8 cellular contexts compared by ENCODE assay signal in genomic region chr11:69293819-69294505, GRCh38. TPM values are rescaled to one million over a fixed set of nuclear protein-coding genes. Genes with fewer than 3 reads are reported as not detected.
A peak's percentile ranks its signal among the peaks of the same experiment; 100 is the strongest.
DNase-seq lines count a peak whose midpoint lies in the region; ATAC-seq, FAIRE-seq and TF ChIP-seq lines count a peak whose summit lies in the region.

MYEOV (plus strand) TSS chr11:69294155; CDS start chr11:69295355, 1,200 bp downstream.

- CTCF ChIA-PET in PC-9 (lab: Charles Lee) (interaction anchor here (0.6 to 1.8 kb wide), 2 partner anchors 162 to 348 kb away, joined by 3 to 11 read pairs; no protein-coding TSS in a partner anchor), K562 (lab: Yijun Ruan, JAX; ENCODE audit: low intra/inter-chr PET ratio) (no interaction called here)

- H2BK5ac ChIP-seq in neuronal stem cell (ENCODE audit: low read length): peak within 1 kb of the TSS; percentile 4

- peak; percentile 88 for FAIRE-seq in K562 (lab: Jason Lieb, UNC)

- H3K27me3 ChIP-seq in PC-9 (ENCODE audit: insufficient read depth, low read depth) (no peaks in the 10 kb centered on the region), K562 (ENCODE audit: control insufficient read depth in 2 of 2, insufficient read depth in 2 of 2, low read length in 2 of 2) (peaks cover 3 to 7% of the 10 kb centered on the region in 2 experiments; a peak in 1 of 5 replicates), neuronal stem cell (ENCODE audit: control insufficient read depth in 3 of 3, insufficient read depth in 3 of 3, low read depth in 1 of 3, low read length in 3 of 3) (no peaks in the 10 kb centered on the region)

- TF ChIP-seq CTCF in PC-9 (conservative IDR thresholded peaks at IDR 0.05) (no peak), K562 (IDR thresholded peaks at IDR 0.05 in 2 of 3, conservative IDR thresholded peaks at IDR 0.05 in 1 of 3; ENCODE audit: insufficient read depth in 2 of 3, low read depth in 1 of 3, low read length in 3 of 3) (no peak)

- H3K4me3 ChIP-seq in PC-9 (peak within 1 kb of the TSS; percentile 97), K562 (peak within 1 kb of the TSS; percentile 69), neuronal stem cell (ENCODE audit: low read length in 2 of 2) (no peak within 1 kb of the TSS)

- peak within 1 kb of the TSS; percentile 82 for H3K18ac ChIP-seq in neuronal stem cell (ENCODE audit: low read length)

- peak within 1 kb of the TSS; percentile 1 for H3K23ac ChIP-seq in neuronal stem cell (ENCODE audit: low read depth, low read length, poor library complexity)

- no peaks in the 10 kb centered on the region for H3K9me1 ChIP-seq in K562 (ENCODE audit: control insufficient read depth, insufficient read depth, low read length)

- H3K4me2 ChIP-seq in PC-9 (peak within 1 kb of the TSS; percentile 98), K562 (ENCODE audit: insufficient read depth, low read length) (peak within 1 kb of the TSS; percentile 97), neuronal stem cell (ENCODE audit: insufficient read depth, low read length, poor library complexity, severe bottlenecking) (no peak within 1 kb of the TSS)

- H2AFZ ChIP-seq in PC-9 (no peak within 1 kb of the TSS), K562 (ENCODE audit: low read depth, low read length) (peak within 1 kb of the TSS; percentile 76), neuronal stem cell (ENCODE audit: low read length) (no peak within 1 kb of the TSS)

- H2AK5ac ChIP-seq in neuronal stem cell (ENCODE audit: low read depth, low read length): peak within 1 kb of the TSS; percentile 90

- ATAC-seq in K562: peak; percentile 80

- no peak within 1 kb of the TSS for H3K14ac ChIP-seq in neuronal stem cell (ENCODE audit: low read length)

- peaks cover 48% of the 10 kb centered on the region for H3K4me1 ChIP-seq in PC-9 (replicated peaks; ENCODE audit: insufficient read depth)
- H3K4me1 ChIP-seq in K562 (replicated peaks in 1 of 2; ENCODE audit: control insufficient read depth in 2 of 2, insufficient read depth in 2 of 2, low read length in 2 of 2): peaks cover 39 to 57% of the 10 kb centered on the region in 2 experiments
- H3K4me1 ChIP-seq in neuronal stem cell (ENCODE audit: control insufficient read depth in 2 of 2, insufficient read depth in 1 of 2, low read depth in 1 of 2, low read length in 2 of 2): peaks cover 10 to 14% of the 10 kb centered on the region in 2 donors

- H3K36me3 ChIP-seq in PC-9 (ENCODE audit: low read depth) (peaks cover 33% of the 10 kb centered on the region), K562 (ENCODE audit: control insufficient read depth, insufficient read depth, low read length) (peaks cover 11% of the 10 kb centered on the region), neuronal stem cell (replicated peaks in 1 of 2; ENCODE audit: control insufficient read depth in 2 of 2, insufficient read depth in 2 of 2, low read length in 2 of 2) (no peaks in the 10 kb centered on the region)

- peak; percentile 78 for TF ChIP-seq POLR2A in K562 (conservative IDR thresholded peaks at IDR 0.05)

- intact Hi-C loops in PC-9 (cut with micrococcal nuclease; ENCODE audit: unreplicated experiment): loop anchor here (1.0 to 10.0 kb wide), 4 partner anchors 13 to 381 kb away; partner anchors contain the start of gene LTO1
- intact Hi-C loops in K562 (cut with micrococcal nuclease): loop anchor here (2.0 to 10.0 kb wide), 5 partner anchors 71 to 349 kb away; no protein-coding TSS in a partner anchor

- peaks cover 71% of the 10 kb centered on the region for H3F3A ChIP-seq in PC-9 (ENCODE audit: insufficient read depth, low read depth)

- H4K20me1 ChIP-seq in PC-9 (ENCODE audit: insufficient read depth) (0 out of 2 replicates have a peak, but pooled peaks cover 7% of the 10 kb centered on the region), K562 (replicated peaks; ENCODE audit: control insufficient read depth, insufficient read depth, low read length) (no peaks in the 10 kb centered on the region; the same call in 1 of the 2 replicates)

- no peaks in the 10 kb centered on the region for H3K79me1 ChIP-seq in neuronal stem cell (ENCODE audit: low read depth, low read length)

- H2BK12ac ChIP-seq in neuronal stem cell (ENCODE audit: low read length): peak within 1 kb of the TSS; percentile 52

- POLR2A ChIA-PET in PC-9 (lab: Charles Lee; ENCODE audit: unreplicated experiment) (interaction anchor here (0.5 to 1.6 kb wide), 15 partner anchors 10 to 995 kb away, joined by 3 to 16 read pairs (median 5); no protein-coding TSS in a partner anchor), K562 (lab: Yijun Ruan, JAX) (interaction anchor here (0.5 to 1.3 kb wide), 12 partner anchors 10 to 381 kb away, joined by 3 to 5 read pairs (median 3); partner anchors contain the start of gene LTO1)

- TF ChIP-seq RAD21 in K562 (CRISPR knock-in tag; conservative IDR thresholded peaks at IDR 0.05 in 1 of 2, IDR thresholded peaks at IDR 0.05 in 1 of 2): no peak

- H2BK120ac ChIP-seq in neuronal stem cell (ENCODE audit: low read depth, low read length): peak within 1 kb of the TSS; percentile 2

- DNase-seq in DMS53 (lab: John Stamatoyannopoulos, UW): peak; percentile 21
- DNase-seq in DMS53 treated with DMSO at 0.1 percent for 48 hours (lab: John Stamatoyannopoulos, UW; ENCODE audit: unreplicated experiment): no peak
- DNase-seq in PC-9: peak; percentile 89 to 97
- peak; percentile 92 to 99 (median 98) for DNase-seq in K562 (ENCODE audit: extremely low read depth in 1 of 4, low spot score in 3 of 4)
- no peak for DNase-seq in neuronal stem cell (ENCODE audit: low spot score)
- no peak for DNase-seq in SHP77 treated with DMSO at 0.1 percent for 48 hours (lab: John Stamatoyannopoulos, UW)
- DNase-seq in SK-N-DZ (ENCODE audit: low spot score): no peak
- no peak for DNase-seq in mucosa of gallbladder (ENCODE audit: low spot score)

- BruUV-seq in PC-9 (replicated peaks; lab: Mats Ljungman, UMichigan) (no TSS peak), K562 (replicated peaks; lab: Mats Ljungman, UMichigan) (no TSS peak)

- H2BK15ac ChIP-seq in neuronal stem cell (ENCODE audit: low read length): peak within 1 kb of the TSS; percentile 88

- peak within 1 kb of the TSS; percentile 35 for H4K91ac ChIP-seq in neuronal stem cell (ENCODE audit: low read depth, low read length, poor library complexity)

- peak within 1 kb of the TSS; percentile 81 to 95 for H3K9ac ChIP-seq in K562 (ENCODE audit: insufficient read depth in 1 of 2, low read depth in 2 of 2, low read length in 2 of 2)
- no peak within 1 kb of the TSS for H3K9ac ChIP-seq in neuronal stem cell (ENCODE audit: low read depth, low read length, poor library complexity)

- no peak for TF ChIP-seq EP300 in K562 (IDR thresholded peaks at IDR 0.05; ENCODE audit: low read length)

- H3K4ac ChIP-seq in neuronal stem cell (ENCODE audit: low read length): no peak within 1 kb of the TSS

- no peaks in the 10 kb centered on the region for H3K9me2 ChIP-seq in PC-9 (ENCODE audit: insufficient read depth)

- in situ Hi-C loops in K562 (cut with MboI): loop anchor here (5.0 kb wide), 1 partner anchor 348 kb away; the partner anchor contains the start of gene CCND1

- H4K8ac ChIP-seq in neuronal stem cell (ENCODE audit: low read depth, low read length): no peak within 1 kb of the TSS

- no peaks in the 10 kb centered on the region for H3K9me3 ChIP-seq in PC-9 (ENCODE audit: insufficient read depth, low read depth)
- no peaks in the 10 kb centered on the region; the same call in 1 of the 2 replicates for H3K9me3 ChIP-seq in K562 (replicated peaks; ENCODE audit: control insufficient read depth, insufficient read depth, low read depth, low read length)
- H3K9me3 ChIP-seq in neuronal stem cell (replicated peaks in 1 of 2; ENCODE audit: control insufficient read depth in 2 of 2, insufficient read depth in 1 of 2, low read depth in 1 of 2, low read length in 2 of 2): peaks cover 0 to 4% of the 10 kb centered on the region in 2 donors

- H3K27ac ChIP-seq in PC-9: peak within 1 kb of the TSS; percentile 98
- H3K27ac ChIP-seq in K562 (ENCODE audit: extremely low read depth, low read depth, low read length): peak within 1 kb of the TSS; percentile 94
- no peak within 1 kb of the TSS for H3K27ac ChIP-seq in neuronal stem cell (replicated peaks; ENCODE audit: low read length)

- 1% methylated on average over 16 of the region's 16 CpGs for WGBS in K562 (ENCODE audit: insufficient coverage, low coverage, missing lambda C conversion rate)
- WGBS in neuronal stem cell (ENCODE audit: extremely low coverage in 2 of 2, insufficient read length in 2 of 2, insufficient replicate concordance in 1 of 2), 2 donors: no CpG with 5 or more reads among the region's 16 CpGs

- H3K79me2 ChIP-seq in PC-9 (ENCODE audit: low read depth) (peaks cover 83% of the 10 kb centered on the region), K562 (ENCODE audit: control insufficient read depth, insufficient read depth, low read length) (peaks cover 49% of the 10 kb centered on the region)

TF ChIP-seq in K562, 482 proteins besides CTCF, POLR2A, EP300 and RAD21 (continues in another document):
- TF ChIP-seq ZNF696 (CRISPR knock-in tag; conservative IDR thresholded peaks at IDR 0.05) (no peak), CREM (IDR thresholded peaks at IDR 0.05; ENCODE audit: low read depth) (0 out of 2 replicates have a peak, but pooled peaks have one; percentile 16), POLR2AphosphoS5 (IDR thresholded peaks at IDR 0.05; ENCODE audit: control insufficient read depth, insufficient read depth, low read depth, low read length) (peak; percentile 76)

RNA-seq across cellular contexts. Expression of gene MYEOV, which starts in this region (rescaled TPM):
- total RNA-seq in PC-9 (2021): 182 and 232 TPM in 2 replicates
- total RNA-seq in K562 (2011; cell fraction: chromatin; rRNA removed; ENCODE audit: low replicate concordance): 153 and 334 TPM in 2 replicates
- total RNA-seq in K562 (2011; cell fraction: nucleolus; rRNA removed): 281 and 292 TPM in 2 replicates
- 180 and 211 TPM in 2 replicates for total RNA-seq in K562 (2011; cell fraction: nucleoplasm; rRNA removed)
- 29.5 and 33.6 TPM in 2 replicates for total RNA-seq in K562 (2014; rRNA removed)
- total RNA-seq in K562 (2014; rRNA removed; fragmentation: Illumina TruSeq; extraction: Trizol): 29.7 and 32.2 TPM in 2 replicates
- total RNA-seq in K562 (2015; rRNA removed; fragmentation: Illumina TruSeq; extraction: Trizol): 26.1 and 28.1 TPM in 2 replicates
- total RNA-seq in K562 (2021): 77.7 and 92.3 TPM in 2 replicates
- polyA plus RNA-seq in K562 (2011; rRNA removed): 133 TPM in 2 replicates
- 96.6 and 154 TPM in 2 replicates for polyA plus RNA-seq in K562 (2011; cell fraction: cytosol; rRNA removed)
- 301 and 457 TPM in 2 replicates for polyA plus RNA-seq in K562 (2011; cell fraction: nucleus; rRNA removed)
- 69.0 and 89.1 TPM in 2 replicates for polyA plus RNA-seq in K562 (2012)
- 68.2 and 86.9 TPM in 2 replicates for polyA plus RNA-seq in K562 (2014; fragmentation: Illumina TruSeq; extraction: Trizol)
- 10 to 100 TPM; 10.2 to 11.5 TPM for polyA plus RNA-seq in K562 (2014; fragmentation: Nextera tagmentation; extraction: Ambion mirVana)
- polyA plus RNA-seq in K562 (2014; rRNA removed): 80.9 and 87.6 TPM in 2 replicates
- 48.1 and 73.1 TPM in 2 replicates for polyA minus RNA-seq in K562 (2011; rRNA and poly(A)+ RNA removed)
- polyA minus RNA-seq in K562 (2011; cell fraction: cytosol; rRNA and poly(A)+ RNA removed): 38.3 and 45.9 TPM in 2 replicates
- polyA minus RNA-seq in K562 (2011; cell fraction: nucleus; rRNA and poly(A)+ RNA removed): 87.9 and 158 TPM in 2 replicates
- 0.08 TPM for polyA plus RNA-seq in neuronal stem cell (2013, experiment 1 of 2)
- 0.26 TPM for polyA plus RNA-seq in neuronal stem cell (2013, experiment 2 of 2)
- polyA plus RNA-seq in SK-N-DZ (2014; cell fraction: cytosol; rRNA removed): 0.54 TPM in 1 of 2 replicates, not detected in the other
- polyA plus RNA-seq in SK-N-DZ (2014; cell fraction: nucleus; rRNA removed): 0.49 TPM in 1 of 2 replicates, not detected in the other
- 0.72 TPM for total RNA-seq in mucosa of gallbladder

Comparison
In these comparisons a context has a peak if more than half of its experiments do, and no peak if none do; other contexts are left out.
1. RNA of gene MYEOV (total RNA-seq): 182 to 232 TPM in PC-9 and 26.1 to 334 TPM in K562; 0.72 TPM in mucosa of gallbladder (single experiment); every median in the first group is over 10 times any median in the second.
2. DNase-seq: peak in DMS53 (single experiment), PC-9 (2 of 2) and K562 (4 of 4); none in DMS53 treated with DMSO at 0.1 percent for 48 hours (single experiment), neuronal stem cell (single experiment), SHP77 treated with DMSO at 0.1 percent for 48 hours (single experiment), SK-N-DZ (single experiment) and mucosa of gallbladder (single experiment).
3. H3K4me3 ChIP-seq: peak in PC-9 (single experiment) and K562 (single experiment); none in neuronal stem cell (0 of 2).